Comparison of ENCODE assay signal across 10 cellular contexts in genomic region chr18:44715841-44716240, GRCh38. TPM values are rescaled to one million over a fixed set of nuclear protein-coding genes. Genes with fewer than 3 reads are reported as not detected.
A peak's percentile ranks its signal among the peaks of the same experiment; 100 is the strongest.
DNase-seq lines count a peak whose midpoint lies in the region; ATAC-seq, FAIRE-seq and TF ChIP-seq lines count a peak whose summit lies in the region.
"Had no signal": no experiment of that assay in that cellular context is flagged by ENCODE, and none has a peak within 500 bp of the region (broad histone marks: within the 10 kb centered on the region; RNA-seq: fewer than 3 reads in every experiment).

No MANE protein-coding gene starts in this region.

- 86% methylated on average over 6 of the region's 6 CpGs for WGBS in smooth muscle cell (ENCODE audit: low lambda C conversion rate)
- 54% methylated on average over 6 of the region's 6 CpGs for whole genome bisulfite sequencing in HepG2 (ENCODE audit: low lambda C conversion rate)

- TF ChIP-seq CTCF in HEK293 (tag by site-specific recombination; IDR thresholded peaks at IDR 0.05) (no peak), smooth muscle cell (IDR thresholded peaks at IDR 0.05; ENCODE audit: borderline replicate concordance, insufficient read depth, poor library complexity, severe bottlenecking) (no peak), HepG2 (CRISPR knock-in tag; IDR thresholded peaks at IDR 0.05) (no peak)

- DNase-seq in NCI-H446 (lab: John Stamatoyannopoulos, UW) (peak; percentile 62 to 80), fibroblast of gingiva (ENCODE audit: low read depth) (peak; percentile 41), smooth muscle cell (lab: John Stamatoyannopoulos, UW; ENCODE audit: unreplicated experiment) (no peak), HTR-8/SVneo (ENCODE audit: insufficient read length, low spot score) (no peak), DMS79 treated with DMSO at 0.1 percent for 48 hours (lab: John Stamatoyannopoulos, UW) (no peak), HepG2 (ENCODE audit: low spot score) (no peak), OCI-M1 (lab: John Stamatoyannopoulos, UW) (no peak)
- DNase-seq: activated gamma-delta T cell, WERI-Rb-1 had no signal

- H3K4me2 ChIP-seq in smooth muscle cell (peak overlapping the region; percentile 66), HepG2 (ENCODE audit: low read depth, low read length) (no peak overlapping the region)

- BruUV-seq in HepG2 (replicated peaks; lab: Mats Ljungman, UMichigan) = no TSS peak

- peaks cover 0 to 6% of the 10 kb centered on the region in 2 experiments; a peak in 2 of 3 replicates for H3K36me3 ChIP-seq in HEK293 (ENCODE audit: control insufficient read depth in 2 of 2, insufficient read depth in 1 of 2, low read length in 2 of 2)
- peaks cover 7% of the 10 kb centered on the region for H3K36me3 ChIP-seq in smooth muscle cell (ENCODE audit: low read depth)
- no peaks in the 10 kb centered on the region; a peak in 1 of 5 replicates for H3K36me3 ChIP-seq in HepG2 (replicated peaks in 1 of 2; ENCODE audit: control insufficient read depth in 1 of 2, insufficient read depth in 2 of 2, low read length in 2 of 2)
- H3K36me3 ChIP-seq: WERI-Rb-1 had no signal

- peaks cover 23% of the 10 kb centered on the region for H3K79me2 ChIP-seq in smooth muscle cell (ENCODE audit: low read depth)
- no peaks in the 10 kb centered on the region for H3K79me2 ChIP-seq in HepG2 (ENCODE audit: insufficient read depth, low read length)

- no peak overlapping the region for H2AFZ ChIP-seq in smooth muscle cell (ENCODE audit: low read depth)
- H2AFZ ChIP-seq in HepG2 (ENCODE audit: low read length) = no peak overlapping the region

- TF ChIP-seq EP300 in HepG2 (IDR thresholded peaks at IDR 0.05; ENCODE audit: low read depth in 2 of 2, low read length in 2 of 2) (no peak), HepG2 (CRISPR knock-in tag; IDR thresholded peaks at IDR 0.05; ENCODE audit: borderline replicate concordance) (no peak)

- TF ChIP-seq RAD21 in HepG2 (CRISPR knock-in tag; IDR thresholded peaks at IDR 0.05) = no peak

- ATAC-seq in HepG2 = no peak

- FAIRE-seq in HTR-8/SVneo (lab: Jason Lieb, UNC) = no peak
- FAIRE-seq in HepG2 (lab: Jason Lieb, UNC) = no peak

- TF ChIP-seq POLR2A in HepG2 (IDR thresholded peaks at IDR 0.05; ENCODE audit: insufficient read depth in 1 of 2, low read depth in 2 of 2, low read length in 2 of 2) = no peak

- no peaks in the 10 kb centered on the region for H3K9me3 ChIP-seq in HEK293 (ENCODE audit: control insufficient read depth, insufficient read depth, low read depth, low read length)
- no peaks in the 10 kb centered on the region for H3K9me3 ChIP-seq in smooth muscle cell (replicated peaks; ENCODE audit: low read depth)
- no peaks in the 10 kb centered on the region for H3K9me3 ChIP-seq in HepG2 (ENCODE audit: low read length)

- H4K20me1 ChIP-seq in smooth muscle cell (ENCODE audit: low read depth) = no peaks in the 10 kb centered on the region
- H4K20me1 ChIP-seq in HepG2 (ENCODE audit: insufficient read depth, low read length) = no peaks in the 10 kb centered on the region

- H3K4me3 ChIP-seq in HEK293 (ENCODE audit: low read depth, low read length) = no peak overlapping the region
- H3K4me3 ChIP-seq in smooth muscle cell = no peak overlapping the region
- no peak overlapping the region for H3K4me3 ChIP-seq in HepG2 (replicated peaks in 1 of 3; ENCODE audit: insufficient read depth in 1 of 3, low read depth in 2 of 3, low read length in 3 of 3)

- POLR2A ChIA-PET in HEK293 (lab: Yijun Ruan, JAX) = interaction anchor here (1.2 kb wide), 1 partner anchor 35 kb away, joined by 3 read pairs; the partner anchor contains the start of gene SETBP1
- POLR2A ChIA-PET in HepG2 (lab: Yijun Ruan, JAX) = no interaction called here

- intact Hi-C loops in HepG2 (cut with micrococcal nuclease; ENCODE audit: unreplicated experiment) = no loop called here

- no peaks in the 10 kb centered on the region for H3K27me3 ChIP-seq in smooth muscle cell (ENCODE audit: low read depth)
- H3K27me3 ChIP-seq in HepG2 (ENCODE audit: control insufficient read depth in 1 of 2, insufficient read depth in 2 of 2, low read length in 2 of 2) = no peaks in the 10 kb centered on the region

- H3K4me1 ChIP-seq in HEK293 (ENCODE audit: control insufficient read depth, insufficient read depth, low read length) = no peaks in the 10 kb centered on the region; the same call in 1 of the 2 replicates
- peaks cover 21% of the 10 kb centered on the region for H3K4me1 ChIP-seq in smooth muscle cell (ENCODE audit: low read depth)
- H3K4me1 ChIP-seq in HepG2 (ENCODE audit: insufficient read depth, low read length) = no peaks in the 10 kb centered on the region

- peak overlapping the region; percentile 35 for H3K9ac ChIP-seq in smooth muscle cell (ENCODE audit: low read depth)
- H3K9ac ChIP-seq in HepG2 (ENCODE audit: insufficient read depth, low read depth, low read length) = no peak overlapping the region

- peaks cover 5% of the 10 kb centered on the region for H3F3A ChIP-seq in smooth muscle cell (ENCODE audit: low read depth)

- in situ Hi-C loops in HepG2 (cut with HindIII; ENCODE audit: extremely low pct_ligation_motif_present, low pct_unique_long_range_greater_than_20kb) = no loop called here

- H3K27ac ChIP-seq in HEK293 (ENCODE audit: extremely low read depth, low read depth, low read length) = no peak overlapping the region
- H3K27ac ChIP-seq in smooth muscle cell (ENCODE audit: low read depth) = peak overlapping the region; percentile 77
- no peak overlapping the region for H3K27ac ChIP-seq in HepG2 (ENCODE audit: extremely low read length, insufficient read depth, low read length)
- H3K27ac ChIP-seq: WERI-Rb-1 had no signal

- CTCF ChIA-PET in HEK293 (lab: Yijun Ruan, JAX) = no interaction called here
- CTCF ChIA-PET in HepG2 (lab: Yijun Ruan, JAX; ENCODE audit: low intra/inter-chr PET ratio, low total read pairs) = no interaction called here

TF ChIP-seq in HEK293, 187 proteins besides CTCF, POLR2A, EP300 and RAD21:
- no peak for TF ChIP-seq ZNF138 (tag by site-specific recombination; IDR thresholded peaks at IDR 0.05; ENCODE audit: borderline replicate concordance)
- 0 out of 2 replicates have a peak, but pooled peaks have one; percentile 12 for TF ChIP-seq ZNF398 (tag by site-specific recombination; IDR thresholded peaks at IDR 0.05)
- TF ChIP-seq ZNF426 (tag by site-specific recombination; IDR thresholded peaks at IDR 0.05) = no peak

TF ChIP-seq in HepG2, 621 proteins besides CTCF, POLR2A, EP300 and RAD21 (continues in another document):
- TF ChIP-seq SP5 (CRISPR knock-in tag; IDR thresholded peaks at IDR 0.05; ENCODE audit: borderline replicate concordance, low read depth) (no peak), ZNF687 (CRISPR knock-in tag; IDR thresholded peaks at IDR 0.05) (no peak), YEATS2 (CRISPR knock-in tag; IDR thresholded peaks at IDR 0.05; ENCODE audit: borderline replicate concordance) (no peak)

RNA-seq across cellular contexts. Expression of gene SETBP1, which starts 35.2 kb away (rescaled TPM):
- total RNA-seq in smooth muscle cell = 17.7 and 19.2 TPM in 2 replicates
- polyA plus RNA-seq in smooth muscle cell = 4.7 and 6.1 TPM in 2 replicates
- total RNA-seq in HepG2 (2016; rRNA removed; fragmentation: Illumina TruSeq; extraction: Trizol) = 0.18 and 0.20 TPM in 2 replicates
- 2.5 and 2.7 TPM in 2 replicates for total RNA-seq in HepG2 (2016; cell fraction: cytosol; rRNA removed; fragmentation: Illumina TruSeq; extraction: Trizol; ENCODE audit: low read depth)
- total RNA-seq in HepG2 (2016; cell fraction: insoluble cytoplasmic fraction; rRNA removed; fragmentation: Illumina TruSeq; extraction: Trizol) = 0.15 and 0.16 TPM in 2 replicates
- 0.31 and 0.62 TPM in 2 replicates for total RNA-seq in HepG2 (2016; cell fraction: membrane; rRNA removed; fragmentation: Illumina TruSeq; extraction: Trizol)
- total RNA-seq in HepG2 (2016; cell fraction: nucleus; rRNA removed; fragmentation: Illumina TruSeq; extraction: Trizol) = 1.1 and 1.3 TPM in 2 replicates
- 0.65 and 0.73 TPM in 2 replicates for polyA plus RNA-seq in HepG2 (2011; rRNA removed)
- polyA plus RNA-seq in HepG2 (2011; cell fraction: cytosol; rRNA removed) = 0.20 and 0.42 TPM in 2 replicates
- 1.8 TPM in 2 replicates for polyA plus RNA-seq in HepG2 (2011; cell fraction: nucleus; rRNA removed)
- polyA plus RNA-seq in HepG2 (2012) = 0.93 and 2.0 TPM in 2 replicates
- not detected in 2 replicates for polyA plus RNA-seq in HepG2 (2016; cell fraction: cytosol; fragmentation: Illumina TruSeq; extraction: Trizol; ENCODE audit: low read depth)
- polyA plus RNA-seq in HepG2 (2016; cell fraction: insoluble cytoplasmic fraction; fragmentation: Illumina TruSeq; extraction: Trizol; ENCODE audit: low read depth) = 0.05 and 0.09 TPM in 2 replicates
- 0.08 TPM in 1 of 2 replicates, not detected in the other for polyA plus RNA-seq in HepG2 (2016; cell fraction: membrane; fragmentation: Illumina TruSeq; extraction: Trizol; ENCODE audit: low read depth)
- 0.08 and 0.32 TPM in 2 replicates for polyA plus RNA-seq in HepG2 (2016; cell fraction: nucleus; fragmentation: Illumina TruSeq; extraction: Trizol; ENCODE audit: insufficient read depth, low read depth)
- 2.0 and 2.9 TPM in 2 replicates for polyA minus RNA-seq in HepG2 (2011; rRNA and poly(A)+ RNA removed; ENCODE audit: low replicate concordance)
- 0.26 and 1.1 TPM in 2 replicates for polyA minus RNA-seq in HepG2 (2011; cell fraction: cytosol; rRNA and poly(A)+ RNA removed)
- 6.8 and 10.6 TPM in 2 replicates for polyA minus RNA-seq in HepG2 (2011; cell fraction: nucleus; rRNA and poly(A)+ RNA removed)

Comparison
In these comparisons a context has a peak if more than half of its experiments do, and no peak if none do; other contexts are left out.
1. DNase-seq: peak in NCI-H446 (2 of 2) and fibroblast of gingiva (single experiment); none in smooth muscle cell (single experiment), HTR-8/SVneo (single experiment), DMS79 treated with DMSO at 0.1 percent for 48 hours (single experiment), HepG2 (single experiment) and OCI-M1 (single experiment).